In the genomic region with DNA sequence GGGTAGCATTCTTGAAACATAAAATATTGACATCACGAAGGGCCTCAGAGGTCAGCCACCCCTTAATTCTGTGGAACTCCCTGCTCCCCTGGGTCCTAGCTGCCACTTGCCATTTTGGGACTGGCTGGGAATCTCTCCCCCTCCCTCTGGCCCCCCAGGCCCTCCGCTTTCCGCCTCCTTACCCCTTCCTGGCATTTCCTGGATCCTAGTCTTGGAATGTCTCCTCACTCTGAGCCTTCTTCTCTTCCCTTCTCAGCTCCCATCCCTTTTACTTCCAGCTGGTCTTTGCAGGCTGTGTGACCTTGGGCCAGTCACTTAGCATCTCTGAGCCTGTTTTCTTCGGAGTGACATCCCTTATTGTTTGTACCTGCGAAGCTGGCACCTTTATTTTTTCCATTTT, we compare ENCODE assay signal across 1 cellular context.
A peak's percentile ranks its signal among the peaks of the same experiment; 100 is the strongest.
TF ChIP-seq lines count a peak whose summit lies in the region.

No MANE protein-coding gene starts in this region.

TF ChIP-seq in HEK293, 187 proteins besides CTCF, POLR2A, EP300 and RAD21 (continued from another document):
- TF ChIP-seq, protein P1, sequence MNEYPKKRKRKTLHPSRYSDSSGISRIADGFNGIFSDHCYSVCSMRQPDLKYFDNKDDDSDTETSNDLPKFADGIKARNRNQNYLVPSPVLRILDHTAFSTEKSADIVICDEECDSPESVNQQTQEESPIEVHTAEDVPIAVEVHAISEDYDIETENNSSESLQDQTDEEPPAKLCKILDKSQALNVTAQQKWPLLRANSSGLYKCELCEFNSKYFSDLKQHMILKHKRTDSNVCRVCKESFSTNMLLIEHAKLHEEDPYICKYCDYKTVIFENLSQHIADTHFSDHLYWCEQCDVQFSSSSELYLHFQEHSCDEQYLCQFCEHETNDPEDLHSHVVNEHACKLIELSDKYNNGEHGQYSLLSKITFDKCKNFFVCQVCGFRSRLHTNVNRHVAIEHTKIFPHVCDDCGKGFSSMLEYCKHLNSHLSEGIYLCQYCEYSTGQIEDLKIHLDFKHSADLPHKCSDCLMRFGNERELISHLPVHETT (tag by site-specific recombination; IDR thresholded peaks at IDR 0.05), result 0 out of 2 replicates have a peak, but pooled peaks have one; percentile 25
- TF ChIP-seq ZNF555 (tag by site-specific recombination; conservative IDR thresholded peaks at IDR 0.05) (no peak), GLIS2 (tag by site-specific recombination; IDR thresholded peaks at IDR 0.05) (no peak), TCF7L2 (IDR thresholded peaks at IDR 0.05; ENCODE audit: borderline replicate concordance, low read depth, low read length) (no peak), ZNF391 (tag by site-specific recombination; IDR thresholded peaks at IDR 0.05; ENCODE audit: borderline replicate concordance, low read depth) (0 out of 2 replicates have a peak, but pooled peaks have one; percentile 22), ZNF354C (tag by site-specific recombination; IDR thresholded peaks at IDR 0.05; ENCODE audit: borderline replicate concordance, low read depth) (no peak), ZBTB8A (tag by site-specific recombination; IDR thresholded peaks at IDR 0.05) (no peak)
- TF ChIP-seq, protein P2, sequence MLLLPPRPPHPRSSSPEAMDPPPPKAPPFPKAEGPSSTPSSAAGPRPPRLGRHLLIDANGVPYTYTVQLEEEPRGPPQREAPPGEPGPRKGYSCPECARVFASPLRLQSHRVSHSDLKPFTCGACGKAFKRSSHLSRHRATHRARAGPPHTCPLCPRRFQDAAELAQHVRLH (tag by site-specific recombination; IDR thresholded peaks at IDR 0.05), result peak; percentile 82
- TF ChIP-seq, protein P3, sequence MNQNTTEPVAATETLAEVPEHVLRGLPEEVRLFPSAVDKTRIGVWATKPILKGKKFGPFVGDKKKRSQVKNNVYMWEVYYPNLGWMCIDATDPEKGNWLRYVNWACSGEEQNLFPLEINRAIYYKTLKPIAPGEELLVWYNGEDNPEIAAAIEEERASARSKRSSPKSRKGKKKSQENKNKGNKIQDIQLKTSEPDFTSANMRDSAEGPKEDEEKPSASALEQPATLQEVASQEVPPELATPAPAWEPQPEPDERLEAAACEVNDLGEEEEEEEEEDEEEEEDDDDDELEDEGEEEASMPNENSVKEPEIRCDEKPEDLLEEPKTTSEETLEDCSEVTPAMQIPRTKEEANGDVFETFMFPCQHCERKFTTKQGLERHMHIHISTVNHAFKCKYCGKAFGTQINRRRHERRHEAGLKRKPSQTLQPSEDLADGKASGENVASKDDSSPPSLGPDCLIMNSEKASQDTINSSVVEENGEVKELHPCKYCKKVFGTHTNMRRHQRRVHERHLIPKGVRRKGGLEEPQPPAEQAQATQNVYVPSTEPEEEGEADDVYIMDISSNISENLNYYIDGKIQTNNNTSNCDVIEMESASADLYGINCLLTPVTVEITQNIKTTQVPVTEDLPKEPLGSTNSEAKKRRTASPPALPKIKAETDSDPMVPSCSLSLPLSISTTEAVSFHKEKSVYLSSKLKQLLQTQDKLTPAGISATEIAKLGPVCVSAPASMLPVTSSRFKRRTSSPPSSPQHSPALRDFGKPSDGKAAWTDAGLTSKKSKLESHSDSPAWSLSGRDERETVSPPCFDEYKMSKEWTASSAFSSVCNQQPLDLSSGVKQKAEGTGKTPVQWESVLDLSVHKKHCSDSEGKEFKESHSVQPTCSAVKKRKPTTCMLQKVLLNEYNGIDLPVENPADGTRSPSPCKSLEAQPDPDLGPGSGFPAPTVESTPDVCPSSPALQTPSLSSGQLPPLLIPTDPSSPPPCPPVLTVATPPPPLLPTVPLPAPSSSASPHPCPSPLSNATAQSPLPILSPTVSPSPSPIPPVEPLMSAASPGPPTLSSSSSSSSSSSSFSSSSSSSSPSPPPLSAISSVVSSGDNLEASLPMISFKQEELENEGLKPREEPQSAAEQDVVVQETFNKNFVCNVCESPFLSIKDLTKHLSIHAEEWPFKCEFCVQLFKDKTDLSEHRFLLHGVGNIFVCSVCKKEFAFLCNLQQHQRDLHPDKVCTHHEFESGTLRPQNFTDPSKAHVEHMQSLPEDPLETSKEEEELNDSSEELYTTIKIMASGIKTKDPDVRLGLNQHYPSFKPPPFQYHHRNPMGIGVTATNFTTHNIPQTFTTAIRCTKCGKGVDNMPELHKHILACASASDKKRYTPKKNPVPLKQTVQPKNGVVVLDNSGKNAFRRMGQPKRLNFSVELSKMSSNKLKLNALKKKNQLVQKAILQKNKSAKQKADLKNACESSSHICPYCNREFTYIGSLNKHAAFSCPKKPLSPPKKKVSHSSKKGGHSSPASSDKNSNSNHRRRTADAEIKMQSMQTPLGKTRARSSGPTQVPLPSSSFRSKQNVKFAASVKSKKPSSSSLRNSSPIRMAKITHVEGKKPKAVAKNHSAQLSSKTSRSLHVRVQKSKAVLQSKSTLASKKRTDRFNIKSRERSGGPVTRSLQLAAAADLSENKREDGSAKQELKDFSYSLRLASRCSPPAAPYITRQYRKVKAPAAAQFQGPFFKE (tag by site-specific recombination; IDR thresholded peaks at IDR 0.05; ENCODE audit: borderline replicate concordance), result no peak
